In genomic region chr16:28802235-28803019, GRCh38 we compare ENCODE assay signal across 8 cellular contexts. TPM values are rescaled to one million over a fixed set of nuclear protein-coding genes. Genes with fewer than 3 reads are reported as not detected.
DNase-seq lines count a peak whose midpoint lies in the region; ATAC-seq and TF ChIP-seq lines count a peak whose summit lies in the region.
"Not testable (repeated sequence)": the region's sequence is repeated elsewhere in the genome, so short reads cannot be mapped to it uniquely, and the experiment has no call there.

No MANE protein-coding gene starts in this region.

- H3K9me2 ChIP-seq in GM23248 (ENCODE audit: insufficient read depth): not testable (repeated sequence)

- H3K9me3 ChIP-seq in CD8-positive, alpha-beta memory T cell (ENCODE audit: low read length); GM23248 (ENCODE audit: low read depth); fibroblast of lung (ENCODE audit: control insufficient read depth, insufficient read depth, low read depth, low read length): not testable (repeated sequence)

- not testable (repeated sequence) for H2AFZ ChIP-seq in GM23248; fibroblast of lung (ENCODE audit: low read length)

- CTCF ChIA-PET in CD8-positive, alpha-beta memory T cell (lab: Charles Lee): not testable (repeated sequence)

- H3K4me2 ChIP-seq in GM23248 (ENCODE audit: unreplicated experiment); fibroblast of lung (ENCODE audit: extremely low read depth, insufficient read depth, low read length): not testable (repeated sequence)

- H3K27me3 ChIP-seq in CD8-positive, alpha-beta memory T cell (ENCODE audit: insufficient read depth, low read length, poor library complexity, severe bottlenecking); GM23248 (replicated peaks; ENCODE audit: insufficient read depth); fibroblast of lung (ENCODE audit: control insufficient read depth, insufficient read depth, low read length): not testable (repeated sequence)

- in situ Hi-C loops in GM23248 (cut with MboI): not testable (repeated sequence)

- not testable (repeated sequence) for H3K9ac ChIP-seq in GM23248; fibroblast of lung (ENCODE audit: insufficient read depth, low read length)

- H3K9me3 Mint-ChIP-seq in CD8-positive, alpha-beta memory T cell; naive B cell: not testable (repeated sequence)

- H3K4me1 ChIP-seq in CD8-positive, alpha-beta memory T cell (ENCODE audit: insufficient read depth, low read length); GM23248 (ENCODE audit: insufficient read depth); fibroblast of lung (ENCODE audit: control insufficient read depth, extremely low read depth, insufficient read depth, low read length): not testable (repeated sequence)

- POLR2A ChIA-PET in CD8-positive, alpha-beta memory T cell (lab: Charles Lee): not testable (repeated sequence)

- not testable (repeated sequence) for H3K27me3 Mint-ChIP-seq in CD8-positive, alpha-beta memory T cell; naive B cell

- peak overlapping the region in 3 of 8 donors; percentile 50 to 85 (median 66) for H3K27ac Mint-ChIP-seq in CD8-positive, alpha-beta memory T cell
- H3K27ac Mint-ChIP-seq in naive B cell: peak overlapping the region in 1 of 6 donors; percentile 91

- peak; percentile 27 to 47 for TF ChIP-seq CTCF in fibroblast of lung (conservative IDR thresholded peaks at IDR 0.05 in 1 of 2, IDR thresholded peaks at IDR 0.05 in 1 of 2; ENCODE audit: low read depth in 1 of 2, low read length in 2 of 2)

- H3K36me3 Mint-ChIP-seq in CD8-positive, alpha-beta memory T cell; naive B cell: not testable (repeated sequence)

- H3K4me3 Mint-ChIP-seq in CD8-positive, alpha-beta memory T cell: peak overlapping the region in 6 of 7 donors; percentile 25 to 85 (median 74)
- peak overlapping the region; percentile 51 to 87 (median 78) for H3K4me3 Mint-ChIP-seq in naive B cell

- H3F3A ChIP-seq in GM23248 (ENCODE audit: insufficient read depth): not testable (repeated sequence)

- peak; percentile 84 to 86 for ATAC-seq in naive B cell (ENCODE audit: low read depth in 2 of 2)

- not testable (repeated sequence) for H3K27ac ChIP-seq in CD8-positive, alpha-beta memory T cell (ENCODE audit: low read depth, low read length); fibroblast of lung (ENCODE audit: insufficient read depth, low read length)
- H3K27ac ChIP-seq in GM23248: peak overlapping the region; percentile 79; the same call in 1 of the 2 replicates

- 68 to 74% methylated on average over 5 of the region's 13 CpGs for WGBS in GM23248 (ENCODE audit: low coverage in 1 of 2, low lambda C conversion rate in 2 of 2, missing lambda C conversion rate in 2 of 2), 2 experiments

- H3K4me3 ChIP-seq in CD8-positive, alpha-beta memory T cell (ENCODE audit: low read length); GM23248: not testable (repeated sequence)
- peak overlapping the region in 1 of 4 experiments; percentile 34 for H3K4me3 ChIP-seq in fibroblast of lung (replicated peaks in 1 of 4; ENCODE audit: control extremely low read depth in 1 of 4, insufficient read depth in 1 of 4, low read depth in 3 of 4, low read length in 4 of 4)

- peak; percentile 44 to 77 (median 61) for DNase-seq in CD8-positive, alpha-beta memory T cell
- DNase-seq in GM23248: not testable (repeated sequence)
- peak; percentile 6 for DNase-seq in NCI-H2171 treated with DMSO at 0.1 percent for 48 hours (lab: John Stamatoyannopoulos, UW)
- DNase-seq in UCSD-AML1 (lab: John Stamatoyannopoulos, UW; ENCODE audit: unreplicated experiment): peak; percentile 23
- peak; percentile 73 for DNase-seq in activated gamma-delta T cell treated with anti-CD3 and anti-CD28 coated beads, Interleukin-2, amount 50 U/mL, for 16 hours (ENCODE audit: low read depth)
- DNase-seq in fibroblast of lung (ENCODE audit: low read depth in 2 of 2): peak; percentile 68 to 81
- peak; percentile 56 for DNase-seq in naive B cell
- peak; percentile 14 for DNase-seq in stimulated activated CD8-positive, alpha-beta memory T cell treated with anti-CD3 and anti-CD28 coated beads, Interleukin-12 subunit alpha, Interleukin-12 subunit beta, amount 100 ng/mL, for 24 hours (ENCODE audit: extremely low read depth)

- H3K4me1 Mint-ChIP-seq in CD8-positive, alpha-beta memory T cell; naive B cell: not testable (repeated sequence)

- H3K79me2 ChIP-seq in GM23248 (ENCODE audit: insufficient read depth); fibroblast of lung (ENCODE audit: control insufficient read depth, insufficient read depth, low read length): not testable (repeated sequence)

- not testable (repeated sequence) for H4K20me1 ChIP-seq in GM23248 (ENCODE audit: insufficient read depth); fibroblast of lung (ENCODE audit: control insufficient read depth, extremely low read depth, insufficient read depth, low read length)

- not testable (repeated sequence) for H3K36me3 ChIP-seq in CD8-positive, alpha-beta memory T cell (ENCODE audit: insufficient read depth, low read length); GM23248 (ENCODE audit: low read depth); fibroblast of lung (ENCODE audit: control insufficient read depth, insufficient read depth, low read length)

RNA-seq across cellular contexts. Expression of gene ATXN2L, which starts 20.4 kb away (rescaled TPM):
- 100 to 1,000 TPM; 266 to 267 TPM for total RNA-seq in CD8-positive, alpha-beta memory T cell
- 31.0 TPM for polyA plus RNA-seq in CD8-positive, alpha-beta memory T cell
- total RNA-seq in GM23248 (2014; rRNA removed; shearing (Covaris generic)): 37.2 and 43.1 TPM in 2 replicates
- polyA plus RNA-seq in GM23248 (2016; fragmentation: Nextera tagmentation; extraction: Ambion mirVana) (50.7 and 53.1 TPM in 2 replicates), fibroblast of lung (16.4 and 21.5 TPM in 2 replicates), naive B cell (ENCODE audit: low read depth in 6 of 6) (10 to 100 TPM in 5 of 6 donors, 1 to 10 TPM in 1; 3.6 to 38.2 (median 20.0) TPM)
- total RNA-seq in fibroblast of lung: 33.6 and 52.8 TPM in 2 replicates
- 47.6 and 70.0 TPM in 2 replicates for polyA plus RNA-seq in fibroblast of lung (2012)
- polyA minus RNA-seq in fibroblast of lung (ENCODE audit: low replicate concordance): 66.4 and 79.9 TPM in 2 replicates

RNA-seq across cellular contexts. Expression of gene TUFM, which starts 43.7 kb away (rescaled TPM):
- total RNA-seq in CD8-positive, alpha-beta memory T cell: 100 to 1,000 TPM; 320 to 347 TPM
- 146 TPM for polyA plus RNA-seq in CD8-positive, alpha-beta memory T cell
- total RNA-seq in GM23248 (2014; rRNA removed; shearing (Covaris generic)): 95.2 and 107 TPM in 2 replicates
- polyA plus RNA-seq in GM23248 (2016; fragmentation: Nextera tagmentation; extraction: Ambion mirVana) (141 and 148 TPM in 2 replicates), fibroblast of lung (68.6 and 105 TPM in 2 replicates), naive B cell (ENCODE audit: low read depth in 6 of 6) (100 to 1,000 TPM; 123 to 231 (median 129) TPM)
- 115 and 117 TPM in 2 replicates for total RNA-seq in fibroblast of lung
- 114 and 188 TPM in 2 replicates for polyA plus RNA-seq in fibroblast of lung (2012)
- polyA minus RNA-seq in fibroblast of lung (ENCODE audit: low replicate concordance): 120 and 199 TPM in 2 replicates

RNA-seq across cellular contexts. Expression of gene NPIPB9, which starts 50.8 kb away (rescaled TPM):
- 1 to 10 TPM; 1.2 to 2.8 TPM for total RNA-seq in CD8-positive, alpha-beta memory T cell
- not detected for polyA plus RNA-seq in CD8-positive, alpha-beta memory T cell
- total RNA-seq in GM23248 (2014; rRNA removed; shearing (Covaris generic)): 0.38 TPM in 1 of 2 replicates, not detected in the other
- polyA plus RNA-seq in GM23248 (2016; fragmentation: Nextera tagmentation; extraction: Ambion mirVana) (not detected in 2 replicates), fibroblast of lung (0.05 and 0.12 TPM in 2 replicates), naive B cell (ENCODE audit: low read depth in 6 of 6) (1 to 10 TPM in 1 of 6 donors, under 1 TPM in 4, not detected in 1; 0.29 to 1.1 (median 0.64) TPM)
- 1.7 and 1.8 TPM in 2 replicates for total RNA-seq in fibroblast of lung
- polyA plus RNA-seq in fibroblast of lung (2012): 0.09 TPM in 1 of 2 replicates, not detected in the other
- not detected in 2 replicates for polyA minus RNA-seq in fibroblast of lung (ENCODE audit: low replicate concordance)
